In genomic region chr20:4090756-4091331, GRCh38 we compare ENCODE assay signal across 11 cellular contexts. TPM values are rescaled to one million over a fixed set of nuclear protein-coding genes. Genes with fewer than 3 reads are reported as not detected.
DNase-seq lines count a peak whose midpoint lies in the region; ATAC-seq and TF ChIP-seq lines count a peak whose summit lies in the region.
"Had no signal": no experiment of that assay in that cellular context is flagged by ENCODE, and none has a peak within 500 bp of the region (broad histone marks: within the 10 kb centered on the region; RNA-seq: fewer than 3 reads in every experiment).

No MANE protein-coding gene starts in this region.

- H3K9ac ChIP-seq in skeletal muscle satellite cell (ENCODE audit: low read depth, low read length) = peak overlapping the region; percentile 19

- peaks cover 5% of the 10 kb centered on the region for H3K9me3 ChIP-seq in skeletal muscle satellite cell (replicated peaks; ENCODE audit: low read length)

- peak overlapping the region; percentile 6 for H3K4me2 ChIP-seq in skeletal muscle satellite cell (ENCODE audit: low read length)

- no peak for TF ChIP-seq CTCF in fibroblast of mammary gland (conservative IDR thresholded peaks at IDR 0.05; ENCODE audit: control insufficient read depth, insufficient read depth, low read depth, low read length)

- no peak for ATAC-seq in HG03457 (IDR thresholded peaks at IDR 0.05; ENCODE audit: unreplicated experiment)
- ATAC-seq: naive thymus-derived CD8-positive, alpha-beta T cell had no signal

- no peaks in the 10 kb centered on the region for H3K27me3 ChIP-seq in skeletal muscle satellite cell (ENCODE audit: control insufficient read depth, insufficient read depth, low read length)

- no peaks in the 10 kb centered on the region for H3K36me3 ChIP-seq in skeletal muscle satellite cell (ENCODE audit: insufficient read depth, low read length)

- peaks cover 12% of the 10 kb centered on the region for H3K4me1 ChIP-seq in skeletal muscle satellite cell (ENCODE audit: control insufficient read depth, insufficient read depth, low read length)

- H3K4me3 ChIP-seq in fibroblast of mammary gland (ENCODE audit: control insufficient read depth, low read depth, low read length) (no peak overlapping the region), skeletal muscle satellite cell (ENCODE audit: low read length) (no peak overlapping the region)

- peak; percentile 43 for DNase-seq in activated CD8-positive, alpha-beta memory T cell treated with anti-CD3 and anti-CD28 coated beads for 24 hours
- DNase-seq in activated CD8-positive, alpha-beta memory T cell treated with anti-CD3 and anti-CD28 coated beads, Interleukin-2, amount 50 U/mL, for 4 hours = no peak
- DNase-seq in OCI-M2 (lab: John Stamatoyannopoulos, UW; ENCODE audit: unreplicated experiment) (peak; percentile 89), fibroblast of mammary gland (ENCODE audit: low read depth) (peak; percentile 85), SW480 (ENCODE audit: low spot score) (no peak), NCI-H1105 treated with DMSO at 0.1 percent for 48 hours (lab: John Stamatoyannopoulos, UW) (no peak)
- DNase-seq: naive thymus-derived CD8-positive, alpha-beta T cell; T1000 had no signal

RNA-seq across cellular contexts. Expression of gene SMOX, which starts 57.8 kb away (rescaled TPM):
- total RNA-seq in skeletal muscle satellite cell (2012; rRNA removed) = 18.5 and 18.8 TPM in 2 replicates
- total RNA-seq: B cell had no signal

Comparison
In these comparisons a context has a peak if more than half of its experiments do, and no peak if none do; other contexts are left out.
1. DNase-seq: peak in activated CD8-positive, alpha-beta memory T cell treated with anti-CD3 and anti-CD28 coated beads for 24 hours (single experiment), OCI-M2 (single experiment) and fibroblast of mammary gland (single experiment); none in activated CD8-positive, alpha-beta memory T cell treated with anti-CD3 and anti-CD28 coated beads, Interleukin-2, amount 50 U/mL, for 4 hours (single experiment), SW480 (single experiment) and NCI-H1105 treated with DMSO at 0.1 percent for 48 hours (single experiment).